ENCODE assay signal across 9 cellular contexts in genomic region chr9:80605129-80605528, GRCh38.
DNase-seq lines count a peak whose midpoint lies in the region; TF ChIP-seq lines count a peak whose summit lies in the region.
"Had no signal": no experiment of that assay in that cellular context is flagged by ENCODE, and none has a peak within 500 bp of the region (broad histone marks: within the 10 kb centered on the region; RNA-seq: fewer than 3 reads in every experiment).

No MANE protein-coding gene starts in this region.

- no peak overlapping the region for H2BK12ac ChIP-seq in neuronal stem cell (ENCODE audit: low read length)

- no peak overlapping the region for H3K4me3 Mint-ChIP-seq in progenitor cell of endocrine pancreas (ENCODE audit: low read depth)

- no peak overlapping the region for H2AFZ ChIP-seq in neuronal stem cell (ENCODE audit: low read length)

- no peak overlapping the region for H3K4me2 ChIP-seq in neuronal stem cell (ENCODE audit: insufficient read depth, low read length, poor library complexity, severe bottlenecking)

- H3K23ac ChIP-seq in neuronal stem cell (ENCODE audit: low read depth, low read length, poor library complexity): no peak overlapping the region

- no peak overlapping the region for H3K4ac ChIP-seq in neuronal stem cell (ENCODE audit: low read length)

- H3K27me3 ChIP-seq in dorsolateral prefrontal cortex: no peaks in the 10 kb centered on the region
- no peaks in the 10 kb centered on the region for H3K27me3 ChIP-seq in neuronal stem cell (ENCODE audit: control insufficient read depth in 3 of 3, insufficient read depth in 3 of 3, low read depth in 1 of 3, low read length in 3 of 3)

- H3K36me3 Mint-ChIP-seq in progenitor cell of endocrine pancreas (ENCODE audit: insufficient read depth): no peaks in the 10 kb centered on the region

- H3K36me3 ChIP-seq in neuronal stem cell (replicated peaks in 1 of 2; ENCODE audit: control insufficient read depth in 2 of 2, insufficient read depth in 2 of 2, low read length in 2 of 2): no peaks in the 10 kb centered on the region

- no peak overlapping the region for H3K18ac ChIP-seq in neuronal stem cell (ENCODE audit: low read length)

- no peak overlapping the region for H2BK120ac ChIP-seq in neuronal stem cell (ENCODE audit: low read depth, low read length)

- H3K14ac ChIP-seq in neuronal stem cell (ENCODE audit: low read length): no peak overlapping the region

- WGBS in neuronal stem cell (ENCODE audit: extremely low coverage in 2 of 2, insufficient read length in 2 of 2, insufficient replicate concordance in 1 of 2), 2 donors: no CpG with 5 or more reads among the region's 2 CpGs

- H3K4me1 ChIP-seq in neuronal stem cell (ENCODE audit: control insufficient read depth in 2 of 2, insufficient read depth in 1 of 2, low read depth in 1 of 2, low read length in 2 of 2): no peaks in the 10 kb centered on the region

- TF ChIP-seq CTCF in dorsolateral prefrontal cortex (IDR thresholded peaks at IDR 0.05 in 54 of 56, conservative IDR thresholded peaks at IDR 0.05 in 2 of 56; ENCODE audit: low read depth in 1 of 56, partially characterized antibody in 56 of 56) (peak in 51 of 56 donors; percentile 18 to 67 (median 40)), progenitor cell of endocrine pancreas (IDR thresholded peaks at IDR 0.05; ENCODE audit: unreplicated experiment) (peak; percentile 64)

- intact Hi-C loops in dorsolateral prefrontal cortex (cut with DNase I): no loop called here

- no peak overlapping the region for H4K8ac ChIP-seq in neuronal stem cell (ENCODE audit: low read depth, low read length)

- H2AK5ac ChIP-seq in neuronal stem cell (ENCODE audit: low read depth, low read length): no peak overlapping the region

- no peak overlapping the region for H3K9ac ChIP-seq in neuronal stem cell (ENCODE audit: low read depth, low read length, poor library complexity)

- no peak overlapping the region for H2BK5ac ChIP-seq in neuronal stem cell (ENCODE audit: low read length)

- H3K27me3 Mint-ChIP-seq in progenitor cell of endocrine pancreas: no peaks in the 10 kb centered on the region

- no peak overlapping the region for H2BK15ac ChIP-seq in neuronal stem cell (ENCODE audit: low read length)

- H3K9me3 ChIP-seq in neuronal stem cell (replicated peaks in 1 of 2; ENCODE audit: control insufficient read depth in 2 of 2, insufficient read depth in 1 of 2, low read depth in 1 of 2, low read length in 2 of 2): no peaks in the 10 kb centered on the region

- no peaks in the 10 kb centered on the region for H3K79me1 ChIP-seq in neuronal stem cell (ENCODE audit: low read depth, low read length)

- H3K27ac ChIP-seq in dorsolateral prefrontal cortex (no peak overlapping the region), neuronal stem cell (replicated peaks; ENCODE audit: low read length) (no peak overlapping the region)
- H3K27ac ChIP-seq: SK-N-MC had no signal

- no peak overlapping the region for H4K91ac ChIP-seq in neuronal stem cell (ENCODE audit: low read depth, low read length, poor library complexity)

- DNase-seq in GM03348 (ENCODE audit: low spot score) (peak; percentile 7), NCI-H2171 (lab: John Stamatoyannopoulos, UW) (peak; percentile 2), dorsolateral prefrontal cortex (no peak), progenitor cell of endocrine pancreas (ENCODE audit: low spot score, unreplicated experiment) (no peak), CD1c-positive myeloid dendritic cell (ENCODE audit: extremely low spot score) (no peak), neuronal stem cell (ENCODE audit: low spot score) (no peak)
- DNase-seq in activated CD8-positive, alpha-beta memory T cell treated with anti-CD3 and anti-CD28 coated beads, Interleukin-2, amount 50 U/mL, for 4 hours: no peak
- DNase-seq in central memory CD4-positive, alpha-beta T cell: no peak

- no peak overlapping the region for H3K27ac Mint-ChIP-seq in progenitor cell of endocrine pancreas

- no peak overlapping the region for H3K4me3 ChIP-seq in dorsolateral prefrontal cortex
- H3K4me3 ChIP-seq in neuronal stem cell (ENCODE audit: low read length in 2 of 2): no peak overlapping the region
- H3K4me3 ChIP-seq: SK-N-MC had no signal

- peaks cover 4% of the 10 kb centered on the region for H3K9me3 Mint-ChIP-seq in progenitor cell of endocrine pancreas (ENCODE audit: low read depth)

- H3K4me1 Mint-ChIP-seq in progenitor cell of endocrine pancreas (ENCODE audit: low read depth): peaks cover 14% of the 10 kb centered on the region

Comparison
In these comparisons a context has a peak if more than half of its experiments do, and no peak if none do; other contexts are left out.
1. DNase-seq: peak in GM03348 (single experiment) and NCI-H2171 (single experiment); none in dorsolateral prefrontal cortex (0 of 10), progenitor cell of endocrine pancreas (single experiment), activated CD8-positive, alpha-beta memory T cell treated with anti-CD3 and anti-CD28 coated beads, Interleukin-2, amount 50 U/mL, for 4 hours (single experiment), CD1c-positive myeloid dendritic cell (single experiment), neuronal stem cell (single experiment) and central memory CD4-positive, alpha-beta T cell (single experiment).